1 cellular context compared by ENCODE assay signal in the genomic region with DNA sequence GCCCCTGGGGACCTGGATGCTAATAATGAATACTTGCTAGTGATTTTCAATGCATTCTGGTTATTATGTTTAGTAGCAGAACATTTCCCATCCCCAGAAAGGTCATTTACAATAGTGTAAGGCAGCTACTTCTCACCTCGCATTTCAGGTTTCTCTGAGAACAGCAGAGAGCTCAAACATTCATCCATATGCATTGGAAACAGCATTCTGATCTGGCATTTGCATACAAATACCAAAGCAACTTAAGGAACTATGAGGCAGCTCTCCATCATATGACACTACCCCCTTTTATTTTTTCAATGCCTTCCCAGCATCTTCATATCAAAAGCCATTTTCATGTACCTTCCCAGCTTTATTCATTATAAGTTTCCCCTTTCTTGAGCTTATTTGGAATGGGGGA.
A peak's percentile ranks its signal among the peaks of the same experiment; 100 is the strongest.
TF ChIP-seq lines count a peak whose summit lies in the region.

No MANE protein-coding gene starts in this region.

TF ChIP-seq in H1, 55 proteins besides CTCF, POLR2A, EP300 and RAD21:
- peak; percentile 35; the same call in 1 of the 2 replicates for TF ChIP-seq TEAD4 (IDR thresholded peaks at IDR 0.05; ENCODE audit: low read depth, low read length)
- TF ChIP-seq KDM1A (IDR thresholded peaks at IDR 0.05; ENCODE audit: borderline replicate concordance, low read length) = no peak
TF ChIP-seq in H1: peak in this region for 1.
